1 cellular context compared by ENCODE assay signal in genomic region chr4:127139788-127140286, GRCh38.
TF ChIP-seq lines count a peak whose summit lies in the region.

No MANE protein-coding gene starts in this region.

TF ChIP-seq in GM23338, 12 proteins besides CTCF, POLR2A, EP300 and RAD21 (continued from another document):
- no peak for TF ChIP-seq ZNF331 (CRISPR knock-in tag; IDR thresholded peaks at IDR 0.05; ENCODE audit: low read depth)
- no peak for TF ChIP-seq ZNF114 (CRISPR knock-in tag; IDR thresholded peaks at IDR 0.05)
- TF ChIP-seq NANOG (IDR thresholded peaks at IDR 0.05; ENCODE audit: borderline replicate concordance): no peak
- no peak for TF ChIP-seq STAT1 (IDR thresholded peaks at IDR 0.05; ENCODE audit: unreplicated experiment)
- no peak for TF ChIP-seq JUNB (IDR thresholded peaks at IDR 0.05; ENCODE audit: unreplicated experiment)
- no peak for TF ChIP-seq POLR2AphosphoS5 (IDR thresholded peaks at IDR 0.05; ENCODE audit: low read depth)
- TF ChIP-seq ZNF462 (CRISPR knock-in tag; IDR thresholded peaks at IDR 0.05): no peak
- no peak for TF ChIP-seq CREB1 (CRISPR knock-in tag; IDR thresholded peaks at IDR 0.05; ENCODE audit: low read depth)
- no peak for TF ChIP-seq EZH2phosphoT487 (IDR thresholded peaks at IDR 0.05; ENCODE audit: unreplicated experiment)
TF ChIP-seq in GM23338: peak in this region for 0.
